In genomic region chr5:171420429-171421231, GRCh38 we compare ENCODE assay signal across 8 cellular contexts. TPM values are rescaled to one million over a fixed set of nuclear protein-coding genes. Genes with fewer than 3 reads are reported as not detected.
DNase-seq lines count a peak whose midpoint lies in the region; ATAC-seq, FAIRE-seq and TF ChIP-seq lines count a peak whose summit lies in the region.

No MANE protein-coding gene starts in this region.

- H4K20me1 ChIP-seq in mammary epithelial cell (ENCODE audit: insufficient read depth, low read length) (peaks cover 2% of the 10 kb centered on the region), keratinocyte (ENCODE audit: control insufficient read depth, extremely low read depth, insufficient read depth, low read length) (peaks cover 13% of the 10 kb centered on the region)

- H3K79me2 ChIP-seq in mammary epithelial cell (ENCODE audit: insufficient read depth, low read length) (no peaks in the 10 kb centered on the region), keratinocyte (ENCODE audit: control insufficient read depth, insufficient read depth, low read length) (no peaks in the 10 kb centered on the region)

- no peak overlapping the region for H3K9ac ChIP-seq in mammary epithelial cell (ENCODE audit: insufficient read depth, low read length)
- no peak overlapping the region for H3K9ac ChIP-seq in keratinocyte (ENCODE audit: control insufficient read depth, extremely low read depth, insufficient read depth, low read length)

- CTCF ChIA-PET in mammary epithelial cell (lab: Charles Lee; ENCODE audit: low non-redundant PET) = no interaction called here

- peaks cover 34% of the 10 kb centered on the region for H3K36me3 ChIP-seq in MG63
- H3K36me3 ChIP-seq in mammary epithelial cell (ENCODE audit: insufficient read depth, low read length) = no peaks in the 10 kb centered on the region
- H3K36me3 ChIP-seq in keratinocyte (ENCODE audit: control insufficient read depth in 2 of 2, extremely low read depth in 1 of 2, insufficient read depth in 2 of 2, low read length in 2 of 2) = no peaks in the 10 kb centered on the region
- H3K36me3 ChIP-seq in small intestine (ENCODE audit: control insufficient read depth in 2 of 2, insufficient read depth in 2 of 2, low read length in 2 of 2) = no peaks in the 10 kb centered on the region

- FAIRE-seq in keratinocyte (lab: Jason Lieb, UNC) (no peak), small intestine (lab: Jason Lieb, UNC) (no peak)

- H3K4me3 ChIP-seq in AG09309 (ENCODE audit: control insufficient read depth, low read depth, low read length) (no peak overlapping the region; the same call in none of the 2 replicates), MG63 (peak overlapping the region; percentile 52), mammary epithelial cell (replicated peaks in 1 of 3; ENCODE audit: insufficient read depth in 1 of 3, low read depth in 2 of 3, low read length in 3 of 3) (no peak overlapping the region), keratinocyte (ENCODE audit: control insufficient read depth in 2 of 3, extremely low read depth in 1 of 3, insufficient read depth in 2 of 3, low read depth in 1 of 3, low read length in 3 of 3) (no peak overlapping the region), small intestine (ENCODE audit: low read depth in 1 of 2, low read length in 2 of 2) (peak overlapping the region in 1 of 2 donors; percentile 68)

- H3K9me1 ChIP-seq in keratinocyte (ENCODE audit: control insufficient read depth, extremely low read depth, insufficient read depth, low read length) = no peaks in the 10 kb centered on the region

- in situ Hi-C loops in mammary epithelial cell (cut with MboI; ENCODE audit: low sequenced_read_pairs in 2 of 2) = loop anchor here (10.0 to 25.0 kb wide), 2 partner anchors 484 to 617 kb away; no protein-coding TSS in a partner anchor

- no peak overlapping the region for H3K27ac ChIP-seq in mammary epithelial cell (ENCODE audit: insufficient read depth, low read depth, low read length)
- H3K27ac ChIP-seq in keratinocyte (ENCODE audit: control insufficient read depth, insufficient read depth, low read length) = no peak overlapping the region
- peak overlapping the region in 1 of 2 donors; percentile 24 for H3K27ac ChIP-seq in small intestine (ENCODE audit: low read depth in 1 of 2, low read length in 1 of 2)

- no peak for ATAC-seq in GM19023 (IDR thresholded peaks at IDR 0.05; ENCODE audit: unreplicated experiment)

- intact Hi-C loops in mammary epithelial cell (cut with micrococcal nuclease) = no loop called here

- DNase-seq in AG09309 (ENCODE audit: low read depth) (peak; percentile 63), MG63 (peak; percentile 98), mammary epithelial cell (peak; percentile 17), keratinocyte (ENCODE audit: low read depth, low spot score) (no peak), small intestine (peak; percentile 80), DMS153 (lab: John Stamatoyannopoulos, UW) (no peak)
- DNase-seq in stimulated activated CD4-positive, alpha-beta T cell treated with anti-CD3 and anti-CD28 coated beads, Interleukin-2, amount 100 ng/mL, for 48 hours = no peak

- BruUV-seq in mammary epithelial cell (replicated peaks; lab: Mats Ljungman, UMichigan) = no TSS peak

- peak overlapping the region; percentile 19 for H3K4me2 ChIP-seq in mammary epithelial cell (ENCODE audit: insufficient read depth, low read depth, low read length)
- H3K4me2 ChIP-seq in keratinocyte (ENCODE audit: control insufficient read depth, extremely low read depth, insufficient read depth, low read depth, low read length) = peak overlapping the region; percentile 12

- H3K4me1 ChIP-seq in mammary epithelial cell (ENCODE audit: insufficient read depth, low read length) (peaks cover 15% of the 10 kb centered on the region), keratinocyte (ENCODE audit: control insufficient read depth, extremely low read depth, insufficient read depth, low read length) (peaks cover 6% of the 10 kb centered on the region), small intestine (ENCODE audit: control insufficient read depth in 2 of 2, insufficient read depth in 1 of 2, low read depth in 1 of 2, low read length in 1 of 2) (peaks cover 3 to 4% of the 10 kb centered on the region in 2 donors)

- no peak overlapping the region for H2AFZ ChIP-seq in mammary epithelial cell (ENCODE audit: low read depth, low read length)
- no peak overlapping the region for H2AFZ ChIP-seq in keratinocyte (ENCODE audit: control insufficient read depth, low read length)

- WGBS in mammary epithelial cell (ENCODE audit: low coverage, missing lambda C conversion rate) = 5% methylated on average over 34 of the region's 65 CpGs
- 1 to 5% (median 2%) methylated on average over 50 to 65 of the region's 65 CpGs for WGBS in small intestine, 3 donors

- no peak for TF ChIP-seq CTCF in AG09309 (IDR thresholded peaks at IDR 0.05; ENCODE audit: control insufficient read depth, insufficient read depth, low read depth, low read length, missing control alignments)
- no peak for TF ChIP-seq CTCF in mammary epithelial cell (conservative IDR thresholded peaks at IDR 0.05 in 1 of 2, IDR thresholded peaks at IDR 0.05 in 1 of 2; ENCODE audit: extremely low read depth in 1 of 2, insufficient read depth in 1 of 2, low read depth in 1 of 2, low read length in 2 of 2)
- TF ChIP-seq CTCF in keratinocyte (optimal IDR thresholded peaks at IDR 0.05 in 1 of 3, IDR thresholded peaks at IDR 0.05 in 1 of 3, conservative IDR thresholded peaks at IDR 0.05 in 1 of 3; ENCODE audit: extremely low read depth in 1 of 3, insufficient read depth in 2 of 3, low read length in 3 of 3) = no peak

- H3K9me3 ChIP-seq in MG63 (no peaks in the 10 kb centered on the region), mammary epithelial cell (replicated peaks; ENCODE audit: insufficient read depth, low read length) (no peaks in the 10 kb centered on the region), keratinocyte (ENCODE audit: control insufficient read depth, low read depth, low read length) (no peaks in the 10 kb centered on the region), small intestine (ENCODE audit: control insufficient read depth, low read depth) (no peaks in the 10 kb centered on the region)

- dilution Hi-C loops in mammary epithelial cell (cut with HindIII; ENCODE audit: low sequenced_read_pairs) (no loop called here), keratinocyte (cut with MboI; ENCODE audit: extremely low pct_ligation_motif_present, low sequenced_read_pairs) (no loop called here)

- H3K27me3 ChIP-seq in MG63 (no peaks in the 10 kb centered on the region), mammary epithelial cell (ENCODE audit: insufficient read depth, low read length) (peaks cover 8% of the 10 kb centered on the region), keratinocyte (ENCODE audit: control insufficient read depth, extremely low read depth, insufficient read depth, low read length) (peaks cover 27% of the 10 kb centered on the region), small intestine (ENCODE audit: control insufficient read depth in 2 of 2, insufficient read depth in 2 of 2, low read length in 2 of 2) (peaks cover 0 to 2% of the 10 kb centered on the region in 2 donors)

RNA-seq across cellular contexts. Expression of gene FGF18, which starts 1.2 kb away (rescaled TPM):
- 7.8 and 11.2 TPM in 2 replicates for total RNA-seq in MG63 (2014; rRNA removed; shearing (Covaris generic); ENCODE audit: low replicate concordance)
- under 1 TPM in 1 of 2 donors, not detected in 1; 0.24 TPM for total RNA-seq in mammary epithelial cell
- polyA plus RNA-seq in mammary epithelial cell = not detected
- not detected for polyA minus RNA-seq in mammary epithelial cell
- polyA plus RNA-seq in keratinocyte = 0.03 to 0.06 TPM (median 0.05 TPM) in 3 replicates
- polyA plus RNA-seq in keratinocyte (2011; ENCODE audit: low read depth) = 0.96 TPM
- polyA plus RNA-seq in keratinocyte (2011; cell fraction: cytosol; rRNA removed) = not detected in 2 replicates
- polyA plus RNA-seq in keratinocyte (2011; cell fraction: nucleus; rRNA removed) = 0.15 and 0.32 TPM in 2 replicates
- polyA plus RNA-seq in keratinocyte (2012; ENCODE audit: low replicate concordance) = 0.07 and 0.73 TPM in 2 replicates
- polyA minus RNA-seq in keratinocyte = not detected in 3 replicates
- not detected for polyA minus RNA-seq in keratinocyte (2011; cell fraction: cytosol; rRNA and poly(A)+ RNA removed)
- 0.39 and 0.42 TPM in 2 replicates for polyA minus RNA-seq in keratinocyte (2011; cell fraction: nucleus; rRNA and poly(A)+ RNA removed)
- 1 to 10 TPM in 1 of 3 donors, under 1 TPM in 2; 0.54 to 2.0 (median 0.67) TPM for polyA plus RNA-seq in small intestine

RNA-seq across cellular contexts. Expression of gene NPM1, which starts 33.0 kb away (rescaled TPM):
- total RNA-seq in MG63 (2014; rRNA removed; shearing (Covaris generic); ENCODE audit: low replicate concordance) = 3,857 and 4,723 TPM in 2 replicates
- total RNA-seq in mammary epithelial cell = 1,000 to 10,000 TPM in 1 of 2 donors, 100 to 1,000 TPM in 1; 697 to 1,594 TPM
- polyA plus RNA-seq in mammary epithelial cell (4,940 TPM), keratinocyte (1,409 to 8,516 TPM (median 2,398 TPM) in 3 replicates), small intestine (1,000 to 10,000 TPM; 1,717 to 3,094 (median 2,048) TPM)
- polyA minus RNA-seq in mammary epithelial cell (938 TPM), keratinocyte (569 to 1,646 TPM (median 1,515 TPM) in 3 replicates)
- 1,849 TPM for polyA plus RNA-seq in keratinocyte (2011; ENCODE audit: low read depth)
- 4,290 and 5,353 TPM in 2 replicates for polyA plus RNA-seq in keratinocyte (2011; cell fraction: cytosol; rRNA removed)
- 4,148 and 4,468 TPM in 2 replicates for polyA plus RNA-seq in keratinocyte (2011; cell fraction: nucleus; rRNA removed)
- 2,131 and 4,378 TPM in 2 replicates for polyA plus RNA-seq in keratinocyte (2012; ENCODE audit: low replicate concordance)
- polyA minus RNA-seq in keratinocyte (2011; cell fraction: cytosol; rRNA and poly(A)+ RNA removed) = 3,273 TPM
- polyA minus RNA-seq in keratinocyte (2011; cell fraction: nucleus; rRNA and poly(A)+ RNA removed) = 330 and 434 TPM in 2 replicates

Comparison
In these comparisons a context has a peak if more than half of its experiments do, and no peak if none do; other contexts are left out.
1. DNase-seq: peak in AG09309 (single experiment), MG63 (single experiment), mammary epithelial cell (single experiment) and small intestine (single experiment); none in keratinocyte (single experiment), stimulated activated CD4-positive, alpha-beta T cell treated with anti-CD3 and anti-CD28 coated beads, Interleukin-2, amount 100 ng/mL, for 48 hours (0 of 2) and DMS153 (single experiment).